1 cellular context compared by ENCODE assay signal in the genomic region with DNA sequence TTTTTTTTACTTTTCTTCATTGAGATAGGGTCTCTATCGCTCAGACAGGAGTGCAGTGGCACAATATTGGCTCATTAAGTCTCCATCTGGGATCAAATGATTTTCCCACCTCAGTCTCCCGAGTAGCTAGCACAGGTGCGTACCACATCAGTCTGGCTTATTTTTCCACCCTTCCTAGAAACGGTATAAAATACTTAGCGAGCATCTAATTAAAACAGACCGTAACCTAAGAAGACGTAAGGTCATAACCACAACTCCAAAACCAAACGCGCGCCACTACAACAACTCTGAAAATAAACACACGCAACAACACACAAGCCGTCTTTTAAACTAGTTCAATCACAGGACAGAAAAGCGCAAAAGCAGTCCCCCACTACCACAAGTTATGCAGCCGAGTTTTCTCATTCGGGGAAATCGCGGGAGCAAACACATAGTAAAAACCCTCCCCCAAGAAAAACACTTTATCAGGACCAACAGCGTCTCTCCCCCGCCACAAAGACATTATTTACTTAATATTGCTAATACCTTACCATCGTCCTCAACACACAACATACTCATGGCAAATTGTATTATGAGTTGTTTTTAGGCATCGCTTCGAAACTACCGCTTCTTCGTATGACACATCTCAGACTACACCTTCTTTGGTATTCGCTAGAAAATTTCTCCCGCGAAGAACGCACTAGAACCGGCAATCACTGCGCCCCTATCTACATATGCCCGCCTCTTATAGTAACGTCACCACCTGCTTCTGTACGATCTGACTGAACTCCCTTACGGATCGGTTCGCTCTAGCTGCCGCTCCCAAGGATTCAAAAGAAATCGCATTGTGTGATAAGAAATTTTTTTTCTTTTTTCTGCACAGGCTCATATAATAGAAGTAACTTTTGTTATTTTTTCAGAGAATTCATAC.
TF ChIP-seq lines count a peak whose summit lies in the region.

No MANE protein-coding gene starts in this region.

TF ChIP-seq in GM12878, 131 proteins besides CTCF, POLR2A, EP300 and RAD21 (continued from another document and continues in another):
- TF ChIP-seq, protein P1, sequence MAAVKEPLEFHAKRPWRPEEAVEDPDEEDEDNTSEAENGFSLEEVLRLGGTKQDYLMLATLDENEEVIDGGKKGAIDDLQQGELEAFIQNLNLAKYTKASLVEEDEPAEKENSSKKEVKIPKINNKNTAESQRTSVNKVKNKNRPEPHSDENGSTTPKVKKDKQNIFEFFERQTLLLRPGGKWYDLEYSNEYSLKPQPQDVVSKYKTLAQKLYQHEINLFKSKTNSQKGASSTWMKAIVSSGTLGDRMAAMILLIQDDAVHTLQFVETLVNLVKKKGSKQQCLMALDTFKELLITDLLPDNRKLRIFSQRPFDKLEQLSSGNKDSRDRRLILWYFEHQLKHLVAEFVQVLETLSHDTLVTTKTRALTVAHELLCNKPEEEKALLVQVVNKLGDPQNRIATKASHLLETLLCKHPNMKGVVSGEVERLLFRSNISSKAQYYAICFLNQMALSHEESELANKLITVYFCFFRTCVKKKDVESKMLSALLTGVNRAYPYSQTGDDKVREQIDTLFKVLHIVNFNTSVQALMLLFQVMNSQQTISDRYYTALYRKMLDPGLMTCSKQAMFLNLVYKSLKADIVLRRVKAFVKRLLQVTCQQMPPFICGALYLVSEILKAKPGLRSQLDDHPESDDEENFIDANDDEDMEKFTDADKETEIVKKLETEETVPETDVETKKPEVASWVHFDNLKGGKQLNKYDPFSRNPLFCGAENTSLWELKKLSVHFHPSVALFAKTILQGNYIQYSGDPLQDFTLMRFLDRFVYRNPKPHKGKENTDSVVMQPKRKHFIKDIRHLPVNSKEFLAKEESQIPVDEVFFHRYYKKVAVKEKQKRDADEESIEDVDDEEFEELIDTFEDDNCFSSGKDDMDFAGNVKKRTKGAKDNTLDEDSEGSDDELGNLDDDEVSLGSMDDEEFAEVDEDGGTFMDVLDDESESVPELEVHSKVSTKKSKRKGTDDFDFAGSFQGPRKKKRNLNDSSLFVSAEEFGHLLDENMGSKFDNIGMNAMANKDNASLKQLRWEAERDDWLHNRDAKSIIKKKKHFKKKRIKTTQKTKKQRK (IDR thresholded peaks at IDR 0.05; ENCODE audit: low read depth, low read length): no peak
- TF ChIP-seq NR2C2 (IDR thresholded peaks at IDR 0.05; ENCODE audit: borderline replicate concordance, control insufficient read depth, insufficient read length, low read depth): no peak
- no peak for TF ChIP-seq ZZZ3 (IDR thresholded peaks at IDR 0.05; ENCODE audit: control insufficient read depth, insufficient read length, low read depth)
- peak; percentile 100 for TF ChIP-seq CBFB (IDR thresholded peaks at IDR 0.05; ENCODE audit: low read depth)
- TF ChIP-seq NFXL1 (IDR thresholded peaks at IDR 0.05; ENCODE audit: borderline replicate concordance): peak; percentile 86; the same call in 1 of the 2 replicates
- 0 out of 2 replicates have a peak, but pooled peaks have one; percentile 68 for TF ChIP-seq MXI1 (IDR thresholded peaks at IDR 0.05; ENCODE audit: low read depth, low read length)
- TF ChIP-seq RFX5 (IDR thresholded peaks at IDR 0.05; ENCODE audit: low read depth, low read length): no peak
- TF ChIP-seq, protein P2, sequence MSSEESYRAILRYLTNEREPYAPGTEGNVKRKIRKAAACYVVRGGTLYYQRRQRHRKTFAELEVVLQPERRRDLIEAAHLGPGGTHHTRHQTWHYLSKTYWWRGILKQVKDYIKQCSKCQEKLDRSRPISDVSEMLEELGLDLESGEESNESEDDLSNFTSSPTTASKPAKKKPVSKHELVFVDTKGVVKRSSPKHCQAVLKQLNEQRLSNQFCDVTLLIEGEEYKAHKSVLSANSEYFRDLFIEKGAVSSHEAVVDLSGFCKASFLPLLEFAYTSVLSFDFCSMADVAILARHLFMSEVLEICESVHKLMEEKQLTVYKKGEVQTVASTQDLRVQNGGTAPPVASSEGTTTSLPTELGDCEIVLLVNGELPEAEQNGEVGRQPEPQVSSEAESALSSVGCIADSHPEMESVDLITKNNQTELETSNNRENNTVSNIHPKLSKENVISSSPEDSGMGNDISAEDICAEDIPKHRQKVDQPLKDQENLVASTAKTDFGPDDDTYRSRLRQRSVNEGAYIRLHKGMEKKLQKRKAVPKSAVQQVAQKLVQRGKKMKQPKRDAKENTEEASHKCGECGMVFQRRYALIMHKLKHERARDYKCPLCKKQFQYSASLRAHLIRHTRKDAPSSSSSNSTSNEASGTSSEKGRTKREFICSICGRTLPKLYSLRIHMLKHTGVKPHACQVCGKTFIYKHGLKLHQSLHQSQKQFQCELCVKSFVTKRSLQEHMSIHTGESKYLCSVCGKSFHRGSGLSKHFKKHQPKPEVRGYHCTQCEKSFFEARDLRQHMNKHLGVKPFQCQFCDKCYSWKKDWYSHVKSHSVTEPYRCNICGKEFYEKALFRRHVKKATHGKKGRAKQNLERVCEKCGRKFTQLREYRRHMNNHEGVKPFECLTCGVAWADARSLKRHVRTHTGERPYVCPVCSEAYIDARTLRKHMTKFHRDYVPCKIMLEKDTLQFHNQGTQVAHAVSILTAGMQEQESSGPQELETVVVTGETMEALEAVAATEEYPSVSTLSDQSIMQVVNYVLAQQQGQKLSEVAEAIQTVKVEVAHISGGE (CRISPR knock-in tag; IDR thresholded peaks at IDR 0.05): peak; percentile 87
- TF ChIP-seq, protein P3, sequence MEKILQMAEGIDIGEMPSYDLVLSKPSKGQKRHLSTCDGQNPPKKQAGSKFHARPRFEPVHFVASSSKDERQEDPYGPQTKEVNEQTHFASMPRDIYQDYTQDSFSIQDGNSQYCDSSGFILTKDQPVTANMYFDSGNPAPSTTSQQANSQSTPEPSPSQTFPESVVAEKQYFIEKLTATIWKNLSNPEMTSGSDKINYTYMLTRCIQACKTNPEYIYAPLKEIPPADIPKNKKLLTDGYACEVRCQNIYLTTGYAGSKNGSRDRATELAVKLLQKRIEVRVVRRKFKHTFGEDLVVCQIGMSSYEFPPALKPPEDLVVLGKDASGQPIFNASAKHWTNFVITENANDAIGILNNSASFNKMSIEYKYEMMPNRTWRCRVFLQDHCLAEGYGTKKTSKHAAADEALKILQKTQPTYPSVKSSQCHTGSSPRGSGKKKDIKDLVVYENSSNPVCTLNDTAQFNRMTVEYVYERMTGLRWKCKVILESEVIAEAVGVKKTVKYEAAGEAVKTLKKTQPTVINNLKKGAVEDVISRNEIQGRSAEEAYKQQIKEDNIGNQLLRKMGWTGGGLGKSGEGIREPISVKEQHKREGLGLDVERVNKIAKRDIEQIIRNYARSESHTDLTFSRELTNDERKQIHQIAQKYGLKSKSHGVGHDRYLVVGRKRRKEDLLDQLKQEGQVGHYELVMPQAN (conservative IDR thresholded peaks at IDR 0.05): peak; percentile 77; the same call in 1 of the 2 replicates
- peak; percentile 61 to 84; a peak in 3 of 4 replicates for TF ChIP-seq ETV6 (conservative IDR thresholded peaks at IDR 0.05 in 1 of 2, IDR thresholded peaks at IDR 0.05 in 1 of 2; ENCODE audit: borderline replicate concordance in 1 of 2, low read depth in 1 of 2)
- TF ChIP-seq ZNF384 (IDR thresholded peaks at IDR 0.05; ENCODE audit: borderline replicate concordance, low read depth, low read length): 0 out of 2 replicates have a peak, but pooled peaks have one; percentile 11
- TF ChIP-seq DPF2 (IDR thresholded peaks at IDR 0.05): peak; percentile 50; the same call in 1 of the 2 replicates
- TF ChIP-seq, protein P4, sequence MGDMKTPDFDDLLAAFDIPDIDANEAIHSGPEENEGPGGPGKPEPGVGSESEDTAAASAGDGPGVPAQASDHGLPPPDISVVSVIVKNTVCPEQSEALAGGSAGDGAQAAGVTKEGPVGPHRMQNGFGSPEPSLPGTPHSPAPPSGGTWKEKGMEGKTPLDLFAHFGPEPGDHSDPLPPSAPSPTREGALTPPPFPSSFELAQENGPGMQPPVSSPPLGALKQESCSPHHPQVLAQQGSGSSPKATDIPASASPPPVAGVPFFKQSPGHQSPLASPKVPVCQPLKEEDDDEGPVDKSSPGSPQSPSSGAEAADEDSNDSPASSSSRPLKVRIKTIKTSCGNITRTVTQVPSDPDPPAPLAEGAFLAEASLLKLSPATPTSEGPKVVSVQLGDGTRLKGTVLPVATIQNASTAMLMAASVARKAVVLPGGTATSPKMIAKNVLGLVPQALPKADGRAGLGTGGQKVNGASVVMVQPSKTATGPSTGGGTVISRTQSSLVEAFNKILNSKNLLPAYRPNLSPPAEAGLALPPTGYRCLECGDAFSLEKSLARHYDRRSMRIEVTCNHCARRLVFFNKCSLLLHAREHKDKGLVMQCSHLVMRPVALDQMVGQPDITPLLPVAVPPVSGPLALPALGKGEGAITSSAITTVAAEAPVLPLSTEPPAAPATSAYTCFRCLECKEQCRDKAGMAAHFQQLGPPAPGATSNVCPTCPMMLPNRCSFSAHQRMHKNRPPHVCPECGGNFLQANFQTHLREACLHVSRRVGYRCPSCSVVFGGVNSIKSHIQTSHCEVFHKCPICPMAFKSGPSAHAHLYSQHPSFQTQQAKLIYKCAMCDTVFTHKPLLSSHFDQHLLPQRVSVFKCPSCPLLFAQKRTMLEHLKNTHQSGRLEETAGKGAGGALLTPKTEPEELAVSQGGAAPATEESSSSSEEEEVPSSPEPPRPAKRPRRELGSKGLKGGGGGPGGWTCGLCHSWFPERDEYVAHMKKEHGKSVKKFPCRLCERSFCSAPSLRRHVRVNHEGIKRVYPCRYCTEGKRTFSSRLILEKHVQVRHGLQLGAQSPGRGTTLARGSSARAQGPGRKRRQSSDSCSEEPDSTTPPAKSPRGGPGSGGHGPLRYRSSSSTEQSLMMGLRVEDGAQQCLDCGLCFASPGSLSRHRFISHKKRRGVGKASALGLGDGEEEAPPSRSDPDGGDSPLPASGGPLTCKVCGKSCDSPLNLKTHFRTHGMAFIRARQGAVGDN (IDR thresholded peaks at IDR 0.05): peak; percentile 99
- peak; percentile 56 for TF ChIP-seq NR2C1 (IDR thresholded peaks at IDR 0.05)
- TF ChIP-seq YBX1 (IDR thresholded peaks at IDR 0.05): no peak
- peak; percentile 84 for TF ChIP-seq ZSCAN29 (IDR thresholded peaks at IDR 0.05)
- 0 out of 2 replicates have a peak, but pooled peaks have one; percentile 77 for TF ChIP-seq STAT1 (conservative IDR thresholded peaks at IDR 0.05)
- TF ChIP-seq HCFC1 (IDR thresholded peaks at IDR 0.05; ENCODE audit: low read length): peak; percentile 66
- TF ChIP-seq RAD51 (IDR thresholded peaks at IDR 0.05): peak; percentile 43; the same call in 1 of the 2 replicates
- TF ChIP-seq, protein P5, sequence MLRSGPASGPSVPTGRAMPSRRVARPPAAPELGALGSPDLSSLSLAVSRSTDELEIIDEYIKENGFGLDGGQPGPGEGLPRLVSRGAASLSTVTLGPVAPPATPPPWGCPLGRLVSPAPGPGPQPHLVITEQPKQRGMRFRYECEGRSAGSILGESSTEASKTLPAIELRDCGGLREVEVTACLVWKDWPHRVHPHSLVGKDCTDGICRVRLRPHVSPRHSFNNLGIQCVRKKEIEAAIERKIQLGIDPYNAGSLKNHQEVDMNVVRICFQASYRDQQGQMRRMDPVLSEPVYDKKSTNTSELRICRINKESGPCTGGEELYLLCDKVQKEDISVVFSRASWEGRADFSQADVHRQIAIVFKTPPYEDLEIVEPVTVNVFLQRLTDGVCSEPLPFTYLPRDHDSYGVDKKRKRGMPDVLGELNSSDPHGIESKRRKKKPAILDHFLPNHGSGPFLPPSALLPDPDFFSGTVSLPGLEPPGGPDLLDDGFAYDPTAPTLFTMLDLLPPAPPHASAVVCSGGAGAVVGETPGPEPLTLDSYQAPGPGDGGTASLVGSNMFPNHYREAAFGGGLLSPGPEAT (IDR thresholded peaks at IDR 0.05; ENCODE audit: low read depth): peak; percentile 51; the same call in 1 of the 2 replicates
- TF ChIP-seq, protein P6, sequence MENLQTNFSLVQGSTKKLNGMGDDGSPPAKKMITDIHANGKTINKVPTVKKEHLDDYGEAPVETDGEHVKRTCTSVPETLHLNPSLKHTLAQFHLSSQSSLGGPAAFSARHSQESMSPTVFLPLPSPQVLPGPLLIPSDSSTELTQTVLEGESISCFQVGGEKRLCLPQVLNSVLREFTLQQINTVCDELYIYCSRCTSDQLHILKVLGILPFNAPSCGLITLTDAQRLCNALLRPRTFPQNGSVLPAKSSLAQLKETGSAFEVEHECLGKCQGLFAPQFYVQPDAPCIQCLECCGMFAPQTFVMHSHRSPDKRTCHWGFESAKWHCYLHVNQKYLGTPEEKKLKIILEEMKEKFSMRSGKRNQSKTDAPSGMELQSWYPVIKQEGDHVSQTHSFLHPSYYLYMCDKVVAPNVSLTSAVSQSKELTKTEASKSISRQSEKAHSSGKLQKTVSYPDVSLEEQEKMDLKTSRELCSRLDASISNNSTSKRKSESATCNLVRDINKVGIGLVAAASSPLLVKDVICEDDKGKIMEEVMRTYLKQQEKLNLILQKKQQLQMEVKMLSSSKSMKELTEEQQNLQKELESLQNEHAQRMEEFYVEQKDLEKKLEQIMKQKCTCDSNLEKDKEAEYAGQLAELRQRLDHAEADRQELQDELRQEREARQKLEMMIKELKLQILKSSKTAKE (IDR thresholded peaks at IDR 0.05; ENCODE audit: low read depth, poor library complexity, severe bottlenecking): peak; percentile 77
- TF ChIP-seq CHD4 (IDR thresholded peaks at IDR 0.05): no peak
- TF ChIP-seq ZNF622 (IDR thresholded peaks at IDR 0.05): no peak
- peak; percentile 90 for TF ChIP-seq YY1 (IDR thresholded peaks at IDR 0.05; ENCODE audit: low read depth, low read length)
- peak; percentile 97 for TF ChIP-seq MEF2A (IDR thresholded peaks at IDR 0.05; ENCODE audit: insufficient read depth, low read depth, low read length)
- TF ChIP-seq SMAD5 (IDR thresholded peaks at IDR 0.05; ENCODE audit: low read depth): peak; percentile 100
- no peak; the same call in 1 of the 2 replicates for TF ChIP-seq SPI1 (IDR thresholded peaks at IDR 0.05; ENCODE audit: borderline replicate concordance, insufficient read depth, low read depth, low read length)
- TF ChIP-seq, protein P7, sequence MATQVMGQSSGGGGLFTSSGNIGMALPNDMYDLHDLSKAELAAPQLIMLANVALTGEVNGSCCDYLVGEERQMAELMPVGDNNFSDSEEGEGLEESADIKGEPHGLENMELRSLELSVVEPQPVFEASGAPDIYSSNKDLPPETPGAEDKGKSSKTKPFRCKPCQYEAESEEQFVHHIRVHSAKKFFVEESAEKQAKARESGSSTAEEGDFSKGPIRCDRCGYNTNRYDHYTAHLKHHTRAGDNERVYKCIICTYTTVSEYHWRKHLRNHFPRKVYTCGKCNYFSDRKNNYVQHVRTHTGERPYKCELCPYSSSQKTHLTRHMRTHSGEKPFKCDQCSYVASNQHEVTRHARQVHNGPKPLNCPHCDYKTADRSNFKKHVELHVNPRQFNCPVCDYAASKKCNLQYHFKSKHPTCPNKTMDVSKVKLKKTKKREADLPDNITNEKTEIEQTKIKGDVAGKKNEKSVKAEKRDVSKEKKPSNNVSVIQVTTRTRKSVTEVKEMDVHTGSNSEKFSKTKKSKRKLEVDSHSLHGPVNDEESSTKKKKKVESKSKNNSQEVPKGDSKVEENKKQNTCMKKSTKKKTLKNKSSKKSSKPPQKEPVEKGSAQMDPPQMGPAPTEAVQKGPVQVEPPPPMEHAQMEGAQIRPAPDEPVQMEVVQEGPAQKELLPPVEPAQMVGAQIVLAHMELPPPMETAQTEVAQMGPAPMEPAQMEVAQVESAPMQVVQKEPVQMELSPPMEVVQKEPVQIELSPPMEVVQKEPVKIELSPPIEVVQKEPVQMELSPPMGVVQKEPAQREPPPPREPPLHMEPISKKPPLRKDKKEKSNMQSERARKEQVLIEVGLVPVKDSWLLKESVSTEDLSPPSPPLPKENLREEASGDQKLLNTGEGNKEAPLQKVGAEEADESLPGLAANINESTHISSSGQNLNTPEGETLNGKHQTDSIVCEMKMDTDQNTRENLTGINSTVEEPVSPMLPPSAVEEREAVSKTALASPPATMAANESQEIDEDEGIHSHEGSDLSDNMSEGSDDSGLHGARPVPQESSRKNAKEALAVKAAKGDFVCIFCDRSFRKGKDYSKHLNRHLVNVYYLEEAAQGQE (IDR thresholded peaks at IDR 0.05; ENCODE audit: low read depth, low read length): peak; percentile 46; the same call in 1 of the 2 replicates
- TF ChIP-seq ZBED1 (IDR thresholded peaks at IDR 0.05; ENCODE audit: borderline replicate concordance): peak; percentile 100
